ENCODE assay signal across 23 cellular contexts in the genomic region with DNA sequence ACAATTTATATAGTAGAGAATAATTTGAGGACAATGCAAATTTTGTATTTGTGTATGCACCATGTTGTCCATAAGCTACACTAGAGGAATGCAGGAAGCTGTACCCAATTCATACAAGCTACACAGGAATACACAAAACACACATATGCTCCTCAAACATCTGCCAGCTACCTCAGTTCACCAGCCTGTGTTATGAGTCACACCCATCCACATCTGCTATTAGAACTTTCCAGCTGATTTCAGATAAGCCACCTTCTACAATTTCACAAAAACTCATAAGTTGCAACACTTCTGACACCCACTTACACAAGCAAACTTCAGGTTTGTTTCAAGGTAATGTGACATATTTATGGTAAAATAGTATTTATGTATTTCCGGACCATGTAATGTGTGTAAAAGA.
A peak's percentile ranks its signal among the peaks of the same experiment; 100 is the strongest.
DNase-seq lines count a peak whose midpoint lies in the region; ATAC-seq and TF ChIP-seq lines count a peak whose summit lies in the region.
"Had no signal": no experiment of that assay in that cellular context is flagged by ENCODE, and none has a peak within 500 bp of the region (broad histone marks: within the 10 kb centered on the region; RNA-seq: fewer than 3 reads in every experiment).

No MANE protein-coding gene starts in this region.

- no peak for TF ChIP-seq CTCF in HFF-Myc (IDR thresholded peaks at IDR 0.05; ENCODE audit: low read depth, low read length, missing control alignments)
- TF ChIP-seq CTCF in astrocyte of the spinal cord (IDR thresholded peaks at IDR 0.05; ENCODE audit: low read depth, low read length), result no peak

- ATAC-seq in GM18858 (IDR thresholded peaks at IDR 0.05; ENCODE audit: unreplicated experiment), result no peak
- ATAC-seq in HG03159 (IDR thresholded peaks at IDR 0.05; ENCODE audit: unreplicated experiment), result no peak
- ATAC-seq: HCT116, K562 had no signal

- DNase-seq in ELR (ENCODE audit: low read depth) (peak; percentile 5), HFF-Myc (ENCODE audit: extremely low read depth, low read depth) (peak; percentile 9), astrocyte of the spinal cord (ENCODE audit: low read depth, low spot score) (peak; percentile 18), non-pigmented ciliary epithelial cell (ENCODE audit: low read depth) (peak; percentile 17)
- DNase-seq in stimulated activated CD4-positive, alpha-beta T cell treated with anti-CD3 and anti-CD28 coated beads, Interleukin-1b, Interleukin-23, amount 100 ng/mL, for 48 hours, result no peak
- DNase-seq: Caco-2; CD4-positive, alpha-beta memory T cell; DMS 273 treated with DMSO at 0.1 percent for 48 hours; DMS79 treated with DMSO at 0.1 percent for 48 hours; GOT3; MG63; NCI-H1092; NCI-H146; NCI-H2029 treated with DMSO at 0.1 percent for 48 hours; NCI-H524 treated with DMSO at 0.1 percent for 48 hours; NCI-H82; OCI-M1; Right ventricle myocardium superior had no signal

- in situ Hi-C loops in astrocyte of the spinal cord (cut with HindIII; ENCODE audit: low sequenced_read_pairs), result no loop called here

- no peak overlapping the region for H3K4me3 ChIP-seq in HFF-Myc (replicated peaks; ENCODE audit: low read depth, low read length)
- H3K4me3 ChIP-seq in astrocyte of the spinal cord (ENCODE audit: low read depth, low read length), result no peak overlapping the region
- H3K4me3 ChIP-seq: BLaER1 treated with 17β-estradiol and CSF1 and Interleukin-3, amounts not matched to agents 10 nM and 100 nM; K562; MG63 had no signal
